8 cellular contexts compared by ENCODE assay signal in the genomic region with DNA sequence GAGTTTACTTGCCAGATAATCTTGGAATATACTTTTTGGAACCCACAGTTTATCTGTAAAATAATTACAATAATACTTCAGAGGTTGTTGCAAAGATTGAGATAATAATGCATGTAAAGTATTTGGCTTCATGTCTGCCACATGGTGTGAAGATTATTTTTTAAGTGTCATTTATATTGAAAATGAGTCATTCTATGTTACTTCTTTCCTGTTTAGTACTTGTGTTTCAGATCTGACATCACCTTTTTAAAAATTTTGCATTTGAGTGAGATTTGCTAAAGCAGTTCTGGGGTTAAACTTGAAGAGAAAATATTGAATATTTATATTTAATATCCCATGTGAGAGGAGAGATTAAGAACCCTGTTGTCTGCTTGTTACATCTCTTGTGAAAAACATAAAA. TPM values are rescaled to one million over a fixed set of nuclear protein-coding genes. Genes with fewer than 3 reads are reported as not detected.
DNase-seq lines count a peak whose midpoint lies in the region; ATAC-seq and TF ChIP-seq lines count a peak whose summit lies in the region.

No MANE protein-coding gene starts in this region.

- peak overlapping the region; percentile 83 for H3K27ac ChIP-seq in RWPE1
- H3K27ac ChIP-seq in esophagus squamous epithelium, result peak overlapping the region in 3 of 4 donors; percentile 67 to 76 (median 71)
- peak overlapping the region; percentile 49 to 76 for H3K27ac ChIP-seq in thoracic aorta
- no peak overlapping the region for H3K27ac ChIP-seq in naive thymus-derived CD4-positive, alpha-beta T cell (ENCODE audit: low read depth, low read length)

- H3K36me3 Mint-ChIP-seq in activated CD4-positive, alpha-beta T cell treated with anti-CD3 and anti-CD28 coated beads, Interleukin-2, amount 10 ng/mL, durations not matched to agents 7 days and 5 days (ENCODE audit: low read depth), result peaks cover 28% of the 10 kb centered on the region
- H3K36me3 Mint-ChIP-seq in naive thymus-derived CD4-positive, alpha-beta T cell, result peaks cover 0 to 27% (median 7%) of the 10 kb centered on the region in 5 donors

- H3K9me3 ChIP-seq in esophagus squamous epithelium (no peaks in the 10 kb centered on the region), thoracic aorta (no peaks in the 10 kb centered on the region)
- H3K9me3 ChIP-seq in naive thymus-derived CD4-positive, alpha-beta T cell (ENCODE audit: control insufficient read depth in 2 of 3, low read length in 3 of 3), result no peaks in the 10 kb centered on the region

- POLR2A ChIA-PET in activated CD4-positive, alpha-beta T cell treated with anti-CD3 and anti-CD28 coated beads, Interleukin-2, amount 10 ng/mL, durations not matched to agents 7 days and 5 days (lab: Charles Lee), result no interaction called here
- POLR2A ChIA-PET in RWPE1 (lab: Yijun Ruan, JAX; ENCODE audit: low non-redundant PET), result no interaction called here
- POLR2A ChIA-PET in naive thymus-derived CD4-positive, alpha-beta T cell (lab: Charles Lee), result no interaction called here

- H3K27me3 ChIP-seq in esophagus squamous epithelium, result no peaks in the 10 kb centered on the region
- no peaks in the 10 kb centered on the region for H3K27me3 ChIP-seq in thoracic aorta (replicated peaks; ENCODE audit: insufficient read depth)
- H3K27me3 ChIP-seq in naive thymus-derived CD4-positive, alpha-beta T cell (ENCODE audit: control insufficient read depth in 2 of 2, insufficient read depth in 2 of 2, low read length in 2 of 2), result no peaks in the 10 kb centered on the region

- peak overlapping the region; percentile 81 for H3K27ac Mint-ChIP-seq in activated CD4-positive, alpha-beta T cell treated with anti-CD3 and anti-CD28 coated beads, Interleukin-2, amount 10 ng/mL, durations not matched to agents 7 days and 5 days
- H3K27ac Mint-ChIP-seq in naive thymus-derived CD4-positive, alpha-beta T cell, result peak overlapping the region in 4 of 9 donors; percentile 1 to 81 (median 69)

- H3K4me1 ChIP-seq in esophagus squamous epithelium (peaks cover 36 to 81% (median 55%) of the 10 kb centered on the region in 3 donors), thoracic aorta (ENCODE audit: control insufficient read depth in 1 of 2, low read depth in 2 of 2) (peaks cover 66 to 76% of the 10 kb centered on the region in 2 donors)
- H3K4me1 ChIP-seq in naive thymus-derived CD4-positive, alpha-beta T cell (ENCODE audit: control insufficient read depth in 2 of 2, insufficient read depth in 2 of 2, low read length in 2 of 2), result peaks cover 23 to 28% of the 10 kb centered on the region in 2 donors

- H3K4me3 ChIP-seq in esophagus squamous epithelium (no peak overlapping the region), thoracic aorta (no peak overlapping the region)
- H3K4me3 ChIP-seq in naive thymus-derived CD4-positive, alpha-beta T cell (ENCODE audit: low read length), result no peak overlapping the region

- H3K4me3 Mint-ChIP-seq in activated CD4-positive, alpha-beta T cell treated with anti-CD3 and anti-CD28 coated beads, Interleukin-2, amount 10 ng/mL, durations not matched to agents 7 days and 5 days, result no peak overlapping the region
- H3K4me3 Mint-ChIP-seq in naive thymus-derived CD4-positive, alpha-beta T cell, result peak overlapping the region in 5 of 10 donors; percentile 1 to 70 (median 6)

- DNase-seq in activated CD4-positive, alpha-beta T cell treated with anti-CD3 and anti-CD28 coated beads, Interleukin-2, amount 10 ng/mL, durations not matched to agents 7 days and 5 days, result no peak
- no peak for DNase-seq in activated CD4-positive, alpha-beta T cell treated with anti-CD3 and anti-CD28 coated beads for 48 hours
- no peak for DNase-seq in RWPE1 (ENCODE audit: low spot score)
- DNase-seq in esophagus squamous epithelium (lab: John Stamatoyannopoulos, UW), result no peak
- DNase-seq in thoracic aorta (ENCODE audit: low spot score), result no peak
- DNase-seq in GOT3 (lab: John Stamatoyannopoulos, UW), result no peak
- DNase-seq in NAMALWA (ENCODE audit: low spot score), result no peak
- no peak for DNase-seq in naive thymus-derived CD4-positive, alpha-beta T cell

- TF ChIP-seq CTCF in RWPE1 (conservative IDR thresholded peaks at IDR 0.05; ENCODE audit: low read depth) (no peak), esophagus squamous epithelium (IDR thresholded peaks at IDR 0.05) (no peak), thoracic aorta (IDR thresholded peaks at IDR 0.05) (no peak)

- CTCF ChIA-PET in activated CD4-positive, alpha-beta T cell treated with anti-CD3 and anti-CD28 coated beads, Interleukin-2, amount 10 ng/mL, durations not matched to agents 7 days and 5 days (lab: Charles Lee), result interaction anchor here (0.6 to 0.7 kb wide), 2 partner anchors 11 to 19 kb away, joined by 4 to 5 read pairs; no protein-coding TSS in a partner anchor
- CTCF ChIA-PET in RWPE1 (lab: Yijun Ruan, JAX), result interaction anchor here (1.0 kb wide), 1 partner anchor 59 kb away, joined by 3 read pairs; no protein-coding TSS in a partner anchor
- CTCF ChIA-PET in naive thymus-derived CD4-positive, alpha-beta T cell (lab: Charles Lee), result interaction anchor here (0.7 kb wide), 1 partner anchor 126 kb away, joined by 3 read pairs; no protein-coding TSS in a partner anchor

- H3K4me1 Mint-ChIP-seq in activated CD4-positive, alpha-beta T cell treated with anti-CD3 and anti-CD28 coated beads, Interleukin-2, amount 10 ng/mL, durations not matched to agents 7 days and 5 days, result peaks cover 61% of the 10 kb centered on the region
- peaks cover 47 to 88% (median 71%) of the 10 kb centered on the region in 7 donors for H3K4me1 Mint-ChIP-seq in naive thymus-derived CD4-positive, alpha-beta T cell

- no peak for TF ChIP-seq POLR2A in esophagus squamous epithelium (IDR thresholded peaks at IDR 0.05)

- no peaks in the 10 kb centered on the region for H3K27me3 Mint-ChIP-seq in activated CD4-positive, alpha-beta T cell treated with anti-CD3 and anti-CD28 coated beads, Interleukin-2, amount 10 ng/mL, durations not matched to agents 7 days and 5 days
- H3K27me3 Mint-ChIP-seq in naive thymus-derived CD4-positive, alpha-beta T cell, result no peaks in the 10 kb centered on the region

- no peak for ATAC-seq in thoracic aorta (ENCODE audit: insufficient number of reproducible peaks, low FRiP score, low read depth)
- no peak for ATAC-seq in naive thymus-derived CD4-positive, alpha-beta T cell

- intact Hi-C loops in esophagus squamous epithelium (cut with DNase I), result no loop called here
- intact Hi-C loops in naive thymus-derived CD4-positive, alpha-beta T cell (cut with micrococcal nuclease), result loop anchor here (1.0 to 2.0 kb wide), 3 partner anchors 11 to 30 kb away; a partner anchor contains a TSS

- H3K36me3 ChIP-seq in esophagus squamous epithelium, result no peaks in the 10 kb centered on the region
- no peaks in the 10 kb centered on the region for H3K36me3 ChIP-seq in thoracic aorta
- no peaks in the 10 kb centered on the region for H3K36me3 ChIP-seq in naive thymus-derived CD4-positive, alpha-beta T cell (ENCODE audit: control insufficient read depth in 2 of 3, insufficient read depth in 3 of 3, low read length in 3 of 3)

- H3K9me3 Mint-ChIP-seq in activated CD4-positive, alpha-beta T cell treated with anti-CD3 and anti-CD28 coated beads, Interleukin-2, amount 10 ng/mL, durations not matched to agents 7 days and 5 days, result peaks cover 6% of the 10 kb centered on the region
- peaks cover 0 to 9% (median 0%) of the 10 kb centered on the region in 11 donors for H3K9me3 Mint-ChIP-seq in naive thymus-derived CD4-positive, alpha-beta T cell

RNA-seq across cellular contexts. Expression of a gene that starts 31.2 kb away (rescaled TPM):
- 100 to 1,000 TPM; 222 to 296 TPM for total RNA-seq in activated CD4-positive, alpha-beta T cell treated with anti-CD3 and anti-CD28 coated beads, Interleukin-2, amount 10 ng/mL, durations not matched to agents 7 days and 5 days
- total RNA-seq in esophagus squamous epithelium (100 to 1,000 TPM; 181 to 285 (median 193) TPM), thoracic aorta (100 to 1,000 TPM; 280 to 340 TPM)
- 100 to 1,000 TPM in 2 of 5 experiments, 10 to 100 TPM in 3; 81.8 to 263 (median 93.8) TPM for total RNA-seq in naive thymus-derived CD4-positive, alpha-beta T cell
- polyA plus RNA-seq in naive thymus-derived CD4-positive, alpha-beta T cell, result 10 to 100 TPM; 73.9 to 79.4 TPM
